ENCODE assay signal across 1 cellular context in genomic region chr6:90610291-90610670, GRCh38.
TF ChIP-seq lines count a peak whose summit lies in the region.

No MANE protein-coding gene starts in this region.

TF ChIP-seq in GM23338, 12 proteins besides CTCF, POLR2A, EP300 and RAD21 (continued from another document):
- no peak for TF ChIP-seq REST (IDR thresholded peaks at IDR 0.05; ENCODE audit: unreplicated experiment)
